ENCODE assay signal across 3 cellular contexts in genomic region chr2:168114021-168114420, GRCh38.
A peak's percentile ranks its signal among the peaks of the same experiment; 100 is the strongest.
TF ChIP-seq lines count a peak whose summit lies in the region.

No MANE protein-coding gene starts in this region.

TF ChIP-seq in liver, 16 proteins besides CTCF, POLR2A, EP300 and RAD21:
- peak; percentile 31 for TF ChIP-seq NR2F2 (IDR thresholded peaks at IDR 0.05)
- no peak for TF ChIP-seq HNF4G (IDR thresholded peaks at IDR 0.05)

TF ChIP-seq in HepG2, 621 proteins besides CTCF, POLR2A, EP300 and RAD21:
- TF ChIP-seq ZHX1 (CRISPR knock-in tag; IDR thresholded peaks at IDR 0.05; ENCODE audit: low read depth): no peak
- TF ChIP-seq TEAD3 (CRISPR knock-in tag; optimal IDR thresholded peaks at IDR 0.05; ENCODE audit: borderline replicate concordance): no peak
- TF ChIP-seq ZBTB20 (CRISPR knock-in tag; IDR thresholded peaks at IDR 0.05; ENCODE audit: borderline replicate concordance, low read depth): no peak
- no peak for TF ChIP-seq ZNF558 (CRISPR knock-in tag; IDR thresholded peaks at IDR 0.05; ENCODE audit: borderline replicate concordance)
- no peak for TF ChIP-seq ZNF484 (CRISPR knock-in tag; IDR thresholded peaks at IDR 0.05; ENCODE audit: borderline replicate concordance, low read depth)
- TF ChIP-seq TP53 (CRISPR knock-in tag; conservative IDR thresholded peaks at IDR 0.05): no peak
- no peak for TF ChIP-seq ZZZ3 (CRISPR knock-in tag; IDR thresholded peaks at IDR 0.05; ENCODE audit: borderline replicate concordance)
- TF ChIP-seq ZNF335 (CRISPR knock-in tag; IDR thresholded peaks at IDR 0.05): no peak
- no peak for TF ChIP-seq ZGPAT (CRISPR knock-in tag; IDR thresholded peaks at IDR 0.05)
- no peak for TF ChIP-seq ZNF296 (CRISPR knock-in tag; conservative IDR thresholded peaks at IDR 0.05)
- no peak for TF ChIP-seq ZNF598 (CRISPR knock-in tag; IDR thresholded peaks at IDR 0.05; ENCODE audit: borderline replicate concordance)
- no peak for TF ChIP-seq TCF7L2 (IDR thresholded peaks at IDR 0.05; ENCODE audit: low read depth, low read length)
- TF ChIP-seq SIN3A (IDR thresholded peaks at IDR 0.05; ENCODE audit: borderline replicate concordance, low read depth, low read length): no peak
- TF ChIP-seq ZBTB39 (CRISPR knock-in tag; IDR thresholded peaks at IDR 0.05): no peak

TF ChIP-seq in endothelial cell of umbilical vein, 7 proteins besides CTCF, POLR2A, EP300 and RAD21:
- TF ChIP-seq EZH2 (IDR thresholded peaks at IDR 0.05; ENCODE audit: borderline replicate concordance, low read depth, low read length, severe bottlenecking): no peak
- no peak for TF ChIP-seq JUN (IDR thresholded peaks at IDR 0.05; ENCODE audit: borderline replicate concordance, insufficient read depth, insufficient read length, low read depth)
- no peak for TF ChIP-seq MAX (IDR thresholded peaks at IDR 0.05; ENCODE audit: insufficient read depth, insufficient read length)
- TF ChIP-seq FOS (IDR thresholded peaks at IDR 0.05; ENCODE audit: borderline replicate concordance, insufficient read depth, low read length): no peak
- TF ChIP-seq POLR2AphosphoS5 (IDR thresholded peaks at IDR 0.05; ENCODE audit: insufficient read depth, low read depth, low read length): peak; percentile 53
- TF ChIP-seq MYC (IDR thresholded peaks at IDR 0.05; ENCODE audit: low read depth, low read length): no peak
- TF ChIP-seq GATA2 (IDR thresholded peaks at IDR 0.05; ENCODE audit: insufficient read depth, insufficient read length, low read depth, low read length): peak; percentile 55
